9 cellular contexts compared by ENCODE assay signal in the genomic region with DNA sequence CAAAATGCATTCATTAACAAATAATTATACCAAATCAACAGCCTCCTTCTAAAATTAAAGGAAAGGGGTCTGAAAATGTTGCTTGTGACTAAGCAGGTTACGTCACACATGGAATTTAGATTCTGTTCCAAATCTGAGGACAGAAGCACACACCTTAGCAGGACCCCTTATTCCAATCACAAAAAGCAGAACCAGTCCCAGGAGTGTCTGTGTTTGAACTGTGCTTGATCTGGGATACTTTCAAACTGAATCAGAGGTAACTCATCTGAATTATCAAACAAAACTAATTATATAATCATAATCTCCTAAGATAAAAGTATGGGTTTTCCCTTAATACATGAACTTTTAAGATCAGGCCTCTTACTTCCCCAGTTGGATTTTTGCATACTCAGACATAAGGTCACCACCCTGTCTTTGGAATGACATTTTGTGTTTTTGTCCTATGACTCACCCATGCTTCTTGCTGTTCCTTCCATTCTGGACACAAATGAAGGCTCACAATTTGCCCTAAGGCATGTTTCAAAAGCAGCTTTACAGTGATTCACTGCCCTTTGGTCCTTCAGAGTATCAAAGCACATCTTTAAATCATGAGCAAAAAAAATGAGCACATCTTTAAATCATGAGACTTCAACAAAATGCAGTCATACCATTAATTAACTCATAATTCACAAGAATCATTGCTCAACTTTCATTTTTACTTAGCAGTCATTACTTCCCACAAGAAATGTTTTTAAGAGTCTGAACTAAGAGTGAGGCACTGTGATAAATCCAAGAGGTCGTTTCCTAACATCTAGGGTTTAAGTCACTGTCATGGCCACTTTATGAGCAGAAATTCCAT. TPM values are rescaled to one million over a fixed set of nuclear protein-coding genes. Genes with fewer than 3 reads are reported as not detected.
DNase-seq lines count a peak whose midpoint lies in the region; ATAC-seq, FAIRE-seq and TF ChIP-seq lines count a peak whose summit lies in the region.
"Had no signal": no experiment of that assay in that cellular context is flagged by ENCODE, and none has a peak within 500 bp of the region (broad histone marks: within the 10 kb centered on the region; RNA-seq: fewer than 3 reads in every experiment).

No MANE protein-coding gene starts in this region.

- H3K4me3 ChIP-seq in fibroblast of pulmonary artery (replicated peaks; ENCODE audit: low read depth, low read length) = no peak overlapping the region

- DNase-seq in D721Med (ENCODE audit: insufficient read length, low spot score) = no peak
- peak; percentile 94 for DNase-seq in RCC 7860 (ENCODE audit: low spot score)
- DNase-seq in fibroblast of pulmonary artery (ENCODE audit: low read depth) = peak; percentile 91
- DNase-seq in progenitor cell of endocrine pancreas (ENCODE audit: low spot score, unreplicated experiment) = no peak
- no peak for DNase-seq in hippocampal formation (lab: John Stamatoyannopoulos, UW)
- DNase-seq in endothelial cell (ENCODE audit: low spot score) = no peak
- DNase-seq: activated naive CD4-positive, alpha-beta T cell treated with anti-CD3 and anti-CD28 coated beads, Interleukin-2, amount 10 ng/mL, durations not matched to agents 7 days and 5 days had no signal

- no peak overlapping the region for H3K4me3 Mint-ChIP-seq in progenitor cell of endocrine pancreas (ENCODE audit: low read depth)
- no peak overlapping the region for H3K4me3 Mint-ChIP-seq in endothelial cell (ENCODE audit: unreplicated experiment)
- H3K4me3 Mint-ChIP-seq: activated naive CD4-positive, alpha-beta T cell treated with anti-CD3 and anti-CD28 coated beads, Interleukin-2, amount 10 ng/mL, durations not matched to agents 7 days and 5 days had no signal

- TF ChIP-seq CTCF in D721Med (IDR thresholded peaks at IDR 0.05; ENCODE audit: insufficient read depth, missing control alignments) (no peak), fibroblast of pulmonary artery (IDR thresholded peaks at IDR 0.05; ENCODE audit: low read length, missing control alignments) (no peak), progenitor cell of endocrine pancreas (IDR thresholded peaks at IDR 0.05; ENCODE audit: unreplicated experiment) (no peak), endothelial cell (IDR thresholded peaks at IDR 0.05; ENCODE audit: unreplicated experiment) (no peak)

- peak; percentile 87 for FAIRE-seq in D721Med (lab: Jason Lieb, UNC)
- FAIRE-seq in RCC 7860 (lab: Jason Lieb, UNC) = peak; percentile 98

- peaks cover 19% of the 10 kb centered on the region for H3K36me3 Mint-ChIP-seq in progenitor cell of endocrine pancreas (ENCODE audit: insufficient read depth)
- no peaks in the 10 kb centered on the region for H3K36me3 Mint-ChIP-seq in endothelial cell (ENCODE audit: low read depth, unreplicated experiment)
- H3K36me3 Mint-ChIP-seq: activated naive CD4-positive, alpha-beta T cell treated with anti-CD3 and anti-CD28 coated beads, Interleukin-2, amount 10 ng/mL, durations not matched to agents 7 days and 5 days had no signal

- H3K27ac Mint-ChIP-seq in progenitor cell of endocrine pancreas (peak overlapping the region; percentile 73), endothelial cell (ENCODE audit: unreplicated experiment) (no peak overlapping the region)
- H3K27ac Mint-ChIP-seq: activated naive CD4-positive, alpha-beta T cell treated with anti-CD3 and anti-CD28 coated beads, Interleukin-2, amount 10 ng/mL, durations not matched to agents 7 days and 5 days had no signal

- H3K9me3 Mint-ChIP-seq in progenitor cell of endocrine pancreas (ENCODE audit: low read depth) (no peaks in the 10 kb centered on the region), endothelial cell (ENCODE audit: unreplicated experiment) (no peaks in the 10 kb centered on the region)
- H3K9me3 Mint-ChIP-seq: activated naive CD4-positive, alpha-beta T cell treated with anti-CD3 and anti-CD28 coated beads, Interleukin-2, amount 10 ng/mL, durations not matched to agents 7 days and 5 days had no signal

- H3K27me3 Mint-ChIP-seq in progenitor cell of endocrine pancreas (no peaks in the 10 kb centered on the region), endothelial cell (ENCODE audit: unreplicated experiment) (no peaks in the 10 kb centered on the region)
- H3K27me3 Mint-ChIP-seq: activated naive CD4-positive, alpha-beta T cell treated with anti-CD3 and anti-CD28 coated beads, Interleukin-2, amount 10 ng/mL, durations not matched to agents 7 days and 5 days had no signal

- H3K4me1 Mint-ChIP-seq in progenitor cell of endocrine pancreas (ENCODE audit: low read depth) = peaks cover 22% of the 10 kb centered on the region
- H3K4me1 Mint-ChIP-seq in endothelial cell (ENCODE audit: unreplicated experiment) = no peaks in the 10 kb centered on the region
- H3K4me1 Mint-ChIP-seq: activated naive CD4-positive, alpha-beta T cell treated with anti-CD3 and anti-CD28 coated beads, Interleukin-2, amount 10 ng/mL, durations not matched to agents 7 days and 5 days had no signal

- ATAC-seq in GM19455 (IDR thresholded peaks at IDR 0.05; ENCODE audit: unreplicated experiment) (no peak), HG03045 (IDR thresholded peaks at IDR 0.05; ENCODE audit: unreplicated experiment) (no peak)

RNA-seq across cellular contexts. Expression of a gene that starts 35.4 kb away (rescaled TPM):
- total RNA-seq in progenitor cell of endocrine pancreas (136 and 137 TPM in 2 replicates), endothelial cell (ENCODE audit: unreplicated experiment) (0.26 TPM)

Comparison
In these comparisons a context has a peak if more than half of its experiments do, and no peak if none do; other contexts are left out.
1. DNase-seq: peak in RCC 7860 (single experiment) and fibroblast of pulmonary artery (single experiment); none in D721Med (single experiment), progenitor cell of endocrine pancreas (single experiment), hippocampal formation (0 of 2) and endothelial cell (single experiment).
2. RNA of a gene that starts 35.4 kb away (total RNA-seq): 136 to 137 TPM in progenitor cell of endocrine pancreas; 0.26 TPM in endothelial cell (single experiment); every median in the first group is over 100 times any median in the second.